10 cellular contexts compared by ENCODE assay signal in genomic region chr5:149471406-149472183, GRCh38.
A peak's percentile ranks its signal among the peaks of the same experiment; 100 is the strongest.
DNase-seq lines count a peak whose midpoint lies in the region; ATAC-seq, FAIRE-seq and TF ChIP-seq lines count a peak whose summit lies in the region.
"Had no signal": no experiment of that assay in that cellular context is flagged by ENCODE, and none has a peak within 500 bp of the region (broad histone marks: within the 10 kb centered on the region; RNA-seq: fewer than 3 reads in every experiment).

No MANE protein-coding gene starts in this region.

- H3K4me3 ChIP-seq in PC-3 (ENCODE audit: low read length) (no peak overlapping the region), endothelial cell of umbilical vein (replicated peaks in 1 of 3; ENCODE audit: insufficient read depth in 1 of 3, low read depth in 1 of 3, low read length in 3 of 3) (no peak overlapping the region), lower lobe of right lung (no peak overlapping the region), upper lobe of right lung (no peak overlapping the region)
- no peak overlapping the region for H3K4me3 ChIP-seq in CD4-positive, alpha-beta memory T cell (ENCODE audit: low read length in 2 of 2)

- H3K27me3 ChIP-seq in PC-3 (ENCODE audit: low read length) (no peaks in the 10 kb centered on the region), endothelial cell of umbilical vein (ENCODE audit: control insufficient read depth in 2 of 2, insufficient read depth in 2 of 2, low read length in 2 of 2) (no peaks in the 10 kb centered on the region), lower lobe of right lung (ENCODE audit: low read depth) (no peaks in the 10 kb centered on the region), upper lobe of right lung (no peaks in the 10 kb centered on the region)
- H3K27me3 ChIP-seq in CD4-positive, alpha-beta memory T cell (ENCODE audit: insufficient read depth, low read length) = no peaks in the 10 kb centered on the region

- no peaks in the 10 kb centered on the region for H3K4me1 Mint-ChIP-seq in CD4-positive, alpha-beta memory T cell

- FAIRE-seq in endothelial cell of umbilical vein (lab: Jason Lieb, UNC) = peak; percentile 83

- H3K9me3 Mint-ChIP-seq in CD4-positive, alpha-beta memory T cell = peaks cover 0 to 2% (median 0%) of the 10 kb centered on the region in 8 donors

- peak overlapping the region; percentile 34 for H3K27ac ChIP-seq in PC-3 (ENCODE audit: low read length)
- H3K27ac ChIP-seq in endothelial cell of umbilical vein (ENCODE audit: insufficient read depth, low read depth, low read length) = no peak overlapping the region
- peak overlapping the region; percentile 61 for H3K27ac ChIP-seq in lower lobe of right lung
- H3K27ac ChIP-seq in upper lobe of right lung = peak overlapping the region; percentile 24
- H3K27ac ChIP-seq in CD4-positive, alpha-beta memory T cell (ENCODE audit: low read depth, low read length) = no peak overlapping the region

- no peaks in the 10 kb centered on the region for H3K9me1 ChIP-seq in endothelial cell of umbilical vein (replicated peaks; ENCODE audit: control insufficient read depth, extremely low read depth, insufficient read depth, low read length)

- no peaks in the 10 kb centered on the region for H3K36me3 Mint-ChIP-seq in CD4-positive, alpha-beta memory T cell

- peaks cover 24% of the 10 kb centered on the region for H3K4me1 ChIP-seq in PC-3 (ENCODE audit: insufficient read depth, low read length)
- peaks cover 8% of the 10 kb centered on the region for H3K4me1 ChIP-seq in endothelial cell of umbilical vein (ENCODE audit: control insufficient read depth, extremely low read depth, insufficient read depth, low read length)
- H3K4me1 ChIP-seq in lower lobe of right lung = peaks cover 20% of the 10 kb centered on the region
- H3K4me1 ChIP-seq in upper lobe of right lung = peaks cover 8% of the 10 kb centered on the region
- no peaks in the 10 kb centered on the region for H3K4me1 ChIP-seq in CD4-positive, alpha-beta memory T cell (ENCODE audit: insufficient read depth, low read length)

- no peaks in the 10 kb centered on the region for H3F3A ChIP-seq in PC-3 (ENCODE audit: low read length, unreplicated experiment)

- H4K20me1 ChIP-seq in PC-3 (ENCODE audit: low read length) (no peaks in the 10 kb centered on the region), endothelial cell of umbilical vein (replicated peaks; ENCODE audit: control insufficient read depth, extremely low read depth, insufficient read depth, low read length) (no peaks in the 10 kb centered on the region)

- H3K9me2 ChIP-seq in PC-3 (replicated peaks; ENCODE audit: low read length) = no peaks in the 10 kb centered on the region

- no TSS peak for BruUV-seq in PC-3 (replicated peaks; lab: Mats Ljungman, UMichigan)
- BruUV-seq in endothelial cell of umbilical vein (replicated peaks; lab: Mats Ljungman, UMichigan) = no TSS peak

- peak overlapping the region; percentile 59 for H3K4me2 ChIP-seq in PC-3 (ENCODE audit: low read length)
- H3K4me2 ChIP-seq in endothelial cell of umbilical vein (ENCODE audit: insufficient read depth, low read length) = no peak overlapping the region

- POLR2A ChIA-PET in PC-3 (lab: Charles Lee; ENCODE audit: unreplicated experiment) (no interaction called here), endothelial cell of umbilical vein (lab: Charles Lee) (no interaction called here)
- POLR2A ChIA-PET in CD4-positive, alpha-beta memory T cell (lab: Charles Lee; ENCODE audit: partially characterized antibody) = no interaction called here

- no peak overlapping the region; the same call in 1 of the 2 replicates for H3K9ac ChIP-seq in PC-3 (ENCODE audit: low read length)
- H3K9ac ChIP-seq in endothelial cell of umbilical vein (replicated peaks; ENCODE audit: extremely low read depth, insufficient read depth, low read length) = no peak overlapping the region

- dilution Hi-C loops in endothelial cell of umbilical vein (cut with MboI; ENCODE audit: extremely low pct_ligation_motif_present, low sequenced_read_pairs) = no loop called here

- CTCF ChIA-PET in PC-3 (lab: Charles Lee) = no interaction called here
- CTCF ChIA-PET in endothelial cell of umbilical vein (lab: Charles Lee) = interaction anchor here (1.2 to 1.7 kb wide), 5 partner anchors 11 to 32 kb away, joined by 3 to 5 read pairs (median 3); no protein-coding TSS in a partner anchor
- CTCF ChIA-PET in CD4-positive, alpha-beta memory T cell (lab: Charles Lee; ENCODE audit: partially characterized antibody) = no interaction called here

- peak overlapping the region; percentile 51 for H2AFZ ChIP-seq in PC-3 (ENCODE audit: low read length)
- H2AFZ ChIP-seq in endothelial cell of umbilical vein (ENCODE audit: low read depth, low read length) = peak overlapping the region; percentile 28

- ATAC-seq in PC-3 = peak; percentile 81
- ATAC-seq in lower lobe of right lung = peak; percentile 51 to 69
- peak; percentile 57 for ATAC-seq in upper lobe of right lung
- no peak for ATAC-seq in GM21447 (IDR thresholded peaks at IDR 0.05; ENCODE audit: unreplicated experiment)
- no peak for ATAC-seq in GM21786 (IDR thresholded peaks at IDR 0.05; ENCODE audit: unreplicated experiment)
- no peak for ATAC-seq in GM19351 (IDR thresholded peaks at IDR 0.05; ENCODE audit: unreplicated experiment)

- peak; percentile 65 for DNase-seq in PC-3
- DNase-seq in endothelial cell of umbilical vein (ENCODE audit: low read depth, low spot score) = peak; percentile 55
- DNase-seq in lower lobe of right lung = no peak
- no peak for DNase-seq in upper lobe of right lung
- DNase-seq in CD4-positive, alpha-beta memory T cell = no peak
- DNase-seq: NCI-H526 treated with DMSO at 0.1 percent for 48 hours, T-helper 2 cell had no signal

- no peak overlapping the region for H3K27ac Mint-ChIP-seq in CD4-positive, alpha-beta memory T cell

- H3K27me3 Mint-ChIP-seq in CD4-positive, alpha-beta memory T cell = peaks cover 6 to 16% of the 10 kb centered on the region in 2 donors

- H3K9me3 ChIP-seq in PC-3 (ENCODE audit: low read length) = no peaks in the 10 kb centered on the region
- H3K9me3 ChIP-seq in endothelial cell of umbilical vein (replicated peaks; ENCODE audit: control insufficient read depth, insufficient read depth, low read length) = no peaks in the 10 kb centered on the region
- H3K9me3 ChIP-seq in lower lobe of right lung = no peaks in the 10 kb centered on the region
- no peaks in the 10 kb centered on the region for H3K9me3 ChIP-seq in upper lobe of right lung
- H3K9me3 ChIP-seq in CD4-positive, alpha-beta memory T cell (ENCODE audit: control insufficient read depth in 1 of 2, low read length in 2 of 2) = no peaks in the 10 kb centered on the region

- TF ChIP-seq POLR2A in endothelial cell of umbilical vein (IDR thresholded peaks at IDR 0.05; ENCODE audit: low read depth, low read length) = no peak

- H3K4me3 Mint-ChIP-seq in CD4-positive, alpha-beta memory T cell = no peak overlapping the region

- intact Hi-C loops in PC-3 (cut with micrococcal nuclease) (loop anchor here (1.0 kb wide), 1 partner anchor 135 kb away; no protein-coding TSS in a partner anchor), endothelial cell of umbilical vein (cut with micrococcal nuclease) (no loop called here), lower lobe of right lung (cut with DNase I) (no loop called here), upper lobe of right lung (cut with DNase I) (no loop called here)
- intact Hi-C loops in CD4-positive, alpha-beta memory T cell (cut with micrococcal nuclease) = no loop called here

- TF ChIP-seq CTCF in PC-3 (conservative IDR thresholded peaks at IDR 0.05; ENCODE audit: low read depth, low read length) (no peak), endothelial cell of umbilical vein (IDR thresholded peaks at IDR 0.05; ENCODE audit: extremely low read depth in 1 of 2, insufficient read depth in 1 of 2, low read depth in 1 of 2, low read length in 2 of 2) (no peak), lower lobe of right lung (IDR thresholded peaks at IDR 0.05) (no peak), upper lobe of right lung (IDR thresholded peaks at IDR 0.05) (no peak)

- H3K36me3 ChIP-seq in PC-3 (ENCODE audit: low read depth, low read length) = no peaks in the 10 kb centered on the region
- H3K36me3 ChIP-seq in endothelial cell of umbilical vein (ENCODE audit: control insufficient read depth in 2 of 2, extremely low read depth in 1 of 2, insufficient read depth in 2 of 2, low read length in 2 of 2) = no peaks in the 10 kb centered on the region
- H3K36me3 ChIP-seq in lower lobe of right lung = no peaks in the 10 kb centered on the region
- no peaks in the 10 kb centered on the region for H3K36me3 ChIP-seq in upper lobe of right lung
- no peaks in the 10 kb centered on the region for H3K36me3 ChIP-seq in CD4-positive, alpha-beta memory T cell (ENCODE audit: insufficient read depth, low read length)

- H3K79me2 ChIP-seq in PC-3 (ENCODE audit: low read length) = no peaks in the 10 kb centered on the region
- no peaks in the 10 kb centered on the region for H3K79me2 ChIP-seq in endothelial cell of umbilical vein (ENCODE audit: control insufficient read depth, insufficient read depth, low read length)

TF ChIP-seq in endothelial cell of umbilical vein, 7 proteins besides CTCF, POLR2A, EP300 and RAD21:
- TF ChIP-seq GATA2 (IDR thresholded peaks at IDR 0.05; ENCODE audit: insufficient read depth, insufficient read length, low read depth, low read length) = no peak
- TF ChIP-seq FOS (IDR thresholded peaks at IDR 0.05; ENCODE audit: borderline replicate concordance, insufficient read depth, low read length) = no peak
- TF ChIP-seq MAX (IDR thresholded peaks at IDR 0.05; ENCODE audit: insufficient read depth, insufficient read length) = no peak

Comparison
In these comparisons a context has a peak if more than half of its experiments do, and no peak if none do; other contexts are left out.
1. ATAC-seq: peak in PC-3 (single experiment), lower lobe of right lung (2 of 2) and upper lobe of right lung (single experiment); none in GM21447 (single experiment), GM21786 (single experiment) and GM19351 (single experiment).
2. DNase-seq: peak in PC-3 (single experiment) and endothelial cell of umbilical vein (single experiment); none in lower lobe of right lung (single experiment), upper lobe of right lung (single experiment) and CD4-positive, alpha-beta memory T cell (0 of 5).
3. H3K27ac ChIP-seq: peak in PC-3 (single experiment), lower lobe of right lung (single experiment) and upper lobe of right lung (single experiment); none in endothelial cell of umbilical vein (single experiment) and CD4-positive, alpha-beta memory T cell (single experiment).